Comparison of ENCODE assay signal across 27 cellular contexts in genomic region chr19:6809262-6809661, GRCh38. TPM values are rescaled to one million over a fixed set of nuclear protein-coding genes. Genes with fewer than 3 reads are reported as not detected.
DNase-seq lines count a peak whose midpoint lies in the region; ATAC-seq and TF ChIP-seq lines count a peak whose summit lies in the region.
"Had no signal": no experiment of that assay in that cellular context is flagged by ENCODE, and none has a peak within 500 bp of the region (broad histone marks: within the 10 kb centered on the region; RNA-seq: fewer than 3 reads in every experiment).

No MANE protein-coding gene starts in this region.

- POLR2A ChIA-PET in activated CD8-positive, alpha-beta T cell treated with anti-CD3 and anti-CD28 coated beads, Interleukin-2, amount 10 ng/mL, durations not matched to agents 7 days and 5 days (lab: Charles Lee), result interaction anchor here (1.2 kb wide), 1 partner anchor 14 kb away, joined by 4 read pairs; no protein-coding TSS in a partner anchor
- POLR2A ChIA-PET in naive thymus-derived CD8-positive, alpha-beta T cell (lab: Charles Lee), result interaction anchor here (1.1 to 1.3 kb wide), 2 partner anchors 23 to 37 kb away, joined by 3 to 4 read pairs; partner anchors contain the start of gene VAV1

- no peaks in the 10 kb centered on the region for H3K4me1 ChIP-seq in mucosa of descending colon (ENCODE audit: low read depth)
- H3K4me1 ChIP-seq: colonic mucosa, lower lobe of right lung, SJSA1, transverse colon had no signal

- H3K36me3 ChIP-seq in mucosa of descending colon (ENCODE audit: low read depth), result no peaks in the 10 kb centered on the region
- H3K36me3 ChIP-seq: colonic mucosa, lower lobe of right lung, SJSA1, transverse colon had no signal

- TF ChIP-seq CTCF in mucosa of descending colon (IDR thresholded peaks at IDR 0.05), result no peak

- CTCF ChIA-PET in activated naive CD4-positive, alpha-beta T cell treated with anti-CD3 and anti-CD28 coated beads for 36 hours (lab: Charles Lee), result no interaction called here
- CTCF ChIA-PET in activated naive CD4-positive, alpha-beta T cell treated with anti-CD3 and anti-CD28 coated beads, Interleukin-2, amount 10 ng/mL, durations not matched to agents 7 days and 5 days (lab: Charles Lee), result no interaction called here
- CTCF ChIA-PET in activated CD8-positive, alpha-beta T cell treated with anti-CD3 and anti-CD28 coated beads, Interleukin-2, amount 10 ng/mL, durations not matched to agents 7 days and 5 days (lab: Charles Lee), result interaction anchor here (1.9 kb wide), 1 partner anchor 40 kb away, joined by 6 read pairs; no protein-coding TSS in a partner anchor

- no peak overlapping the region for H3K4me3 Mint-ChIP-seq in activated naive CD4-positive, alpha-beta T cell treated with anti-CD3 and anti-CD28 coated beads for 36 hours
- H3K4me3 Mint-ChIP-seq in activated naive CD4-positive, alpha-beta T cell treated with anti-CD3 and anti-CD28 coated beads, Interleukin-2, amount 10 ng/mL, durations not matched to agents 7 days and 5 days, result no peak overlapping the region
- H3K4me3 Mint-ChIP-seq in activated CD8-positive, alpha-beta T cell treated with anti-CD3 and anti-CD28 coated beads, Interleukin-2, amount 10 ng/mL, durations not matched to agents 7 days and 5 days, result no peak overlapping the region
- peak overlapping the region in 6 of 10 donors; percentile 2 to 47 (median 28) for H3K4me3 Mint-ChIP-seq in naive thymus-derived CD8-positive, alpha-beta T cell

- intact Hi-C loops in activated naive CD4-positive, alpha-beta T cell treated with anti-CD3 and anti-CD28 coated beads for 36 hours (cut with micrococcal nuclease), result loop anchor here (10.0 kb wide), 1 partner anchor 536 kb away; the partner anchor contains the start of gene ARHGEF18
- intact Hi-C loops in mucosa of descending colon (cut with DNase I, micrococcal nuclease), result no loop called here

- ATAC-seq in activated CD8-positive, alpha-beta T cell treated with anti-CD3 and anti-CD28 coated beads, Interleukin-2, amount 10 ng/mL, durations not matched to agents 7 days and 5 days, result no peak
- ATAC-seq in naive thymus-derived CD8-positive, alpha-beta T cell, result no peak
- ATAC-seq in mucosa of descending colon, result no peak
- ATAC-seq: esophagus mucosa, lower lobe of right lung had no signal

- DNase-seq in activated naive CD4-positive, alpha-beta T cell treated with anti-CD3 and anti-CD28 coated beads for 36 hours, result no peak
- DNase-seq in activated naive CD4-positive, alpha-beta T cell treated with anti-CD3 and anti-CD28 coated beads, Interleukin-2, amount 10 ng/mL, durations not matched to agents 7 days and 5 days, result no peak
- DNase-seq in activated CD8-positive, alpha-beta T cell treated with anti-CD3 and anti-CD28 coated beads, Interleukin-2, amount 10 ng/mL, durations not matched to agents 7 days and 5 days, result no peak
- DNase-seq in naive thymus-derived CD8-positive, alpha-beta T cell, result no peak
- DNase-seq in NCI-H128 (lab: John Stamatoyannopoulos, UW; ENCODE audit: unreplicated experiment), result no peak
- DNase-seq in stimulated activated CD4-positive, alpha-beta T cell treated with anti-CD3 and anti-CD28 coated beads, Interleukin-2, amount 100 ng/mL, for 24 hours, result no peak
- DNase-seq in mucosa of descending colon, result no peak
- DNase-seq: ACHN; activated CD4-positive, alpha-beta T cell treated with anti-CD3 and anti-CD28 coated beads for 1 hour; activated effector memory CD4-positive, alpha-beta T cell treated with Interleukin-2 at 50 U/mL for 16 hours; anterior cingulate cortex; colonic mucosa; DMS79; effector memory CD4-positive, alpha-beta T cell; foreskin fibroblast; GDM1; head of caudate nucleus; kidney glomerular epithelial cell; lower lobe of right lung; NCI-H446; RPMI8226; transverse colon had no signal

- no peaks in the 10 kb centered on the region for H3K9me3 ChIP-seq in mucosa of descending colon
- H3K9me3 ChIP-seq: colonic mucosa, lower lobe of right lung, SJSA1, transverse colon had no signal

- H3K4me1 Mint-ChIP-seq in activated naive CD4-positive, alpha-beta T cell treated with anti-CD3 and anti-CD28 coated beads for 36 hours (ENCODE audit: low read depth), result peaks cover 66% of the 10 kb centered on the region
- peaks cover 48% of the 10 kb centered on the region for H3K4me1 Mint-ChIP-seq in activated naive CD4-positive, alpha-beta T cell treated with anti-CD3 and anti-CD28 coated beads, Interleukin-2, amount 10 ng/mL, durations not matched to agents 7 days and 5 days
- peaks cover 53% of the 10 kb centered on the region for H3K4me1 Mint-ChIP-seq in activated CD8-positive, alpha-beta T cell treated with anti-CD3 and anti-CD28 coated beads, Interleukin-2, amount 10 ng/mL, durations not matched to agents 7 days and 5 days (ENCODE audit: low read depth)
- H3K4me1 Mint-ChIP-seq in naive thymus-derived CD8-positive, alpha-beta T cell, result peaks cover 36 to 81% (median 74%) of the 10 kb centered on the region in 4 donors

- H3K9me3 Mint-ChIP-seq in activated naive CD4-positive, alpha-beta T cell treated with anti-CD3 and anti-CD28 coated beads for 36 hours, result peaks cover 10% of the 10 kb centered on the region
- peaks cover 7% of the 10 kb centered on the region for H3K9me3 Mint-ChIP-seq in activated naive CD4-positive, alpha-beta T cell treated with anti-CD3 and anti-CD28 coated beads, Interleukin-2, amount 10 ng/mL, durations not matched to agents 7 days and 5 days
- H3K9me3 Mint-ChIP-seq in activated CD8-positive, alpha-beta T cell treated with anti-CD3 and anti-CD28 coated beads, Interleukin-2, amount 10 ng/mL, durations not matched to agents 7 days and 5 days (ENCODE audit: insufficient read depth), result no peaks in the 10 kb centered on the region
- H3K9me3 Mint-ChIP-seq in naive thymus-derived CD8-positive, alpha-beta T cell, result peaks cover 0 to 3% (median 0%) of the 10 kb centered on the region in 9 donors

- H3K27me3 Mint-ChIP-seq in activated naive CD4-positive, alpha-beta T cell treated with anti-CD3 and anti-CD28 coated beads for 36 hours (ENCODE audit: low read depth), result no peaks in the 10 kb centered on the region
- no peaks in the 10 kb centered on the region for H3K27me3 Mint-ChIP-seq in activated naive CD4-positive, alpha-beta T cell treated with anti-CD3 and anti-CD28 coated beads, Interleukin-2, amount 10 ng/mL, durations not matched to agents 7 days and 5 days
- no peaks in the 10 kb centered on the region for H3K27me3 Mint-ChIP-seq in activated CD8-positive, alpha-beta T cell treated with anti-CD3 and anti-CD28 coated beads, Interleukin-2, amount 10 ng/mL, durations not matched to agents 7 days and 5 days (ENCODE audit: low read depth)
- no peaks in the 10 kb centered on the region for H3K27me3 Mint-ChIP-seq in naive thymus-derived CD8-positive, alpha-beta T cell

- H3K36me3 Mint-ChIP-seq in activated naive CD4-positive, alpha-beta T cell treated with anti-CD3 and anti-CD28 coated beads for 36 hours (ENCODE audit: low read depth), result peaks cover 37% of the 10 kb centered on the region
- peaks cover 56% of the 10 kb centered on the region for H3K36me3 Mint-ChIP-seq in activated naive CD4-positive, alpha-beta T cell treated with anti-CD3 and anti-CD28 coated beads, Interleukin-2, amount 10 ng/mL, durations not matched to agents 7 days and 5 days
- H3K36me3 Mint-ChIP-seq in activated CD8-positive, alpha-beta T cell treated with anti-CD3 and anti-CD28 coated beads, Interleukin-2, amount 10 ng/mL, durations not matched to agents 7 days and 5 days (ENCODE audit: low read depth), result peaks cover 56% of the 10 kb centered on the region
- H3K36me3 Mint-ChIP-seq in naive thymus-derived CD8-positive, alpha-beta T cell, result peaks cover 5 to 38% (median 7%) of the 10 kb centered on the region in 3 donors

- no peak overlapping the region for H3K4me3 ChIP-seq in mucosa of descending colon
- H3K4me3 ChIP-seq: colonic mucosa, lower lobe of right lung, SJSA1, transverse colon had no signal

- H3K27ac Mint-ChIP-seq in activated naive CD4-positive, alpha-beta T cell treated with anti-CD3 and anti-CD28 coated beads for 36 hours, result peak overlapping the region; percentile 16
- no peak overlapping the region for H3K27ac Mint-ChIP-seq in activated naive CD4-positive, alpha-beta T cell treated with anti-CD3 and anti-CD28 coated beads, Interleukin-2, amount 10 ng/mL, durations not matched to agents 7 days and 5 days
- peak overlapping the region; percentile 3 for H3K27ac Mint-ChIP-seq in activated CD8-positive, alpha-beta T cell treated with anti-CD3 and anti-CD28 coated beads, Interleukin-2, amount 10 ng/mL, durations not matched to agents 7 days and 5 days
- peak overlapping the region; percentile 43 to 90 (median 69) for H3K27ac Mint-ChIP-seq in naive thymus-derived CD8-positive, alpha-beta T cell

RNA-seq across cellular contexts. Expression of gene VAV1, which starts 36.8 kb away (rescaled TPM):
- 100 to 1,000 TPM in 1 of 2 experiments, 10 to 100 TPM in 1; 93.6 to 103 TPM for total RNA-seq in activated naive CD4-positive, alpha-beta T cell treated with anti-CD3 and anti-CD28 coated beads for 36 hours
- 100 to 1,000 TPM; 122 to 125 TPM for total RNA-seq in activated CD8-positive, alpha-beta T cell treated with anti-CD3 and anti-CD28 coated beads, Interleukin-2, amount 10 ng/mL, durations not matched to agents 7 days and 5 days
- total RNA-seq in naive thymus-derived CD8-positive, alpha-beta T cell, result 10 to 100 TPM; 79.5 to 85.0 TPM
- polyA plus RNA-seq in naive thymus-derived CD8-positive, alpha-beta T cell, result 10 to 100 TPM; 18.7 to 27.9 (median 19.9) TPM
- 10 to 100 TPM in 2 of 3 donors, 1 to 10 TPM in 1; 6.0 to 12.3 (median 10.7) TPM for total RNA-seq in mucosa of descending colon
- total RNA-seq: LHCN-M2, SJSA1 had no signal
- polyA plus RNA-seq: BJ had no signal

RNA-seq across cellular contexts. Expression of gene SH2D3A, which starts 42.0 kb away (rescaled TPM):
- 10 to 100 TPM; 23.2 to 24.9 TPM for total RNA-seq in activated naive CD4-positive, alpha-beta T cell treated with anti-CD3 and anti-CD28 coated beads for 36 hours
- total RNA-seq in activated CD8-positive, alpha-beta T cell treated with anti-CD3 and anti-CD28 coated beads, Interleukin-2, amount 10 ng/mL, durations not matched to agents 7 days and 5 days, result 10 to 100 TPM; 28.2 to 28.5 TPM
- 10 to 100 TPM; 45.8 to 46.5 TPM for total RNA-seq in naive thymus-derived CD8-positive, alpha-beta T cell
- 10 to 100 TPM; 23.0 to 47.3 (median 35.7) TPM for polyA plus RNA-seq in naive thymus-derived CD8-positive, alpha-beta T cell
- 10 to 100 TPM; 26.4 to 80.5 (median 40.5) TPM for total RNA-seq in mucosa of descending colon
- total RNA-seq: LHCN-M2, SJSA1, skeletal muscle tissue had no signal

Comparison
In these comparisons a context has a peak if more than half of its experiments do, and no peak if none do; other contexts are left out.
1. H3K4me3 Mint-ChIP-seq: peak in naive thymus-derived CD8-positive, alpha-beta T cell (6 of 10); none in activated naive CD4-positive, alpha-beta T cell treated with anti-CD3 and anti-CD28 coated beads for 36 hours (single experiment), activated naive CD4-positive, alpha-beta T cell treated with anti-CD3 and anti-CD28 coated beads, Interleukin-2, amount 10 ng/mL, durations not matched to agents 7 days and 5 days (single experiment) and activated CD8-positive, alpha-beta T cell treated with anti-CD3 and anti-CD28 coated beads, Interleukin-2, amount 10 ng/mL, durations not matched to agents 7 days and 5 days (single experiment).
2. RNA of gene VAV1, which starts 36.8 kb away (total RNA-seq): 122 to 125 TPM in activated CD8-positive, alpha-beta T cell treated with anti-CD3 and anti-CD28 coated beads, Interleukin-2, amount 10 ng/mL, durations not matched to agents 7 days and 5 days, 93.6 to 103 TPM in activated naive CD4-positive, alpha-beta T cell treated with anti-CD3 and anti-CD28 coated beads for 36 hours and 79.5 to 85.0 TPM in naive thymus-derived CD8-positive, alpha-beta T cell; 6.0 to 12.3 TPM in mucosa of descending colon; every median in the first group is over 4 times any median in the second.